Comparison of ENCODE assay signal across 18 cellular contexts in genomic region chr1:100622966-100623762, GRCh38.
DNase-seq lines count a peak whose midpoint lies in the region; ATAC-seq and TF ChIP-seq lines count a peak whose summit lies in the region.
"Had no signal": no experiment of that assay in that cellular context is flagged by ENCODE, and none has a peak within 500 bp of the region (broad histone marks: within the 10 kb centered on the region; RNA-seq: fewer than 3 reads in every experiment).

No MANE protein-coding gene starts in this region.

- CTCF ChIA-PET in AG04450 (lab: Charles Lee): interaction anchor here (0.6 to 2.5 kb wide), 6 partner anchors 9 to 268 kb away, joined by 3 to 15 read pairs (median 3); no protein-coding TSS in a partner anchor

- H3K27me3 ChIP-seq in AG04450 (ENCODE audit: control insufficient read depth, insufficient read depth, low read length) (no peaks in the 10 kb centered on the region), BE2C (no peaks in the 10 kb centered on the region; the same call in 1 of the 2 replicates)
- H3K27me3 ChIP-seq: tibial artery had no signal

- H3K4me3 ChIP-seq in AG04450 (ENCODE audit: low read depth, low read length): no peak overlapping the region
- no peak overlapping the region for H3K4me3 ChIP-seq in epithelial cell of esophagus (ENCODE audit: low read length)
- no peak overlapping the region for H3K4me3 ChIP-seq in BE2C (ENCODE audit: low read depth, low read length)
- H3K4me3 ChIP-seq: lung, tibial artery had no signal

- no peak for ATAC-seq in HG03039 (IDR thresholded peaks at IDR 0.05; ENCODE audit: unreplicated experiment)

- H3K9me3 Mint-ChIP-seq in nephron: no peaks in the 10 kb centered on the region
- no peaks in the 10 kb centered on the region for H3K9me3 Mint-ChIP-seq in glutamatergic neuron (ENCODE audit: unreplicated experiment)

- H3K4me1 ChIP-seq in BE2C: no peaks in the 10 kb centered on the region

- H3K27me3 Mint-ChIP-seq in nephron (ENCODE audit: low read depth): no peaks in the 10 kb centered on the region
- H3K27me3 Mint-ChIP-seq in glutamatergic neuron (ENCODE audit: unreplicated experiment): no peaks in the 10 kb centered on the region

- TF ChIP-seq CTCF in AG04450 (IDR thresholded peaks at IDR 0.05; ENCODE audit: low read depth, low read length) (no peak), epithelial cell of esophagus (IDR thresholded peaks at IDR 0.05; ENCODE audit: insufficient read depth, low read depth, low read length, missing control alignments) (no peak), nephron (IDR thresholded peaks at IDR 0.05; ENCODE audit: unreplicated experiment in 3 of 3) (no peak), BE2C (IDR thresholded peaks at IDR 0.05; ENCODE audit: low read depth, low read length) (no peak), glutamatergic neuron (IDR thresholded peaks at IDR 0.05; ENCODE audit: partially characterized antibody, unreplicated experiment) (no peak)

- H3K4me1 Mint-ChIP-seq in nephron (peaks cover 47% of the 10 kb centered on the region), glutamatergic neuron (ENCODE audit: low read depth, unreplicated experiment) (no peaks in the 10 kb centered on the region)

- H3K9me3 ChIP-seq in AG04450 (ENCODE audit: control insufficient read depth, insufficient read depth, low read length): no peaks in the 10 kb centered on the region
- H3K9me3 ChIP-seq in BE2C: no peaks in the 10 kb centered on the region
- H3K9me3 ChIP-seq: tibial artery had no signal

- peak overlapping the region; percentile 35 to 85 (median 47) for H3K27ac Mint-ChIP-seq in nephron
- no peak overlapping the region for H3K27ac Mint-ChIP-seq in glutamatergic neuron (ENCODE audit: unreplicated experiment)
- H3K27ac Mint-ChIP-seq: activated T-cell treated with anti-CD3 and anti-CD28 coated beads, Interleukin-2, amount 50 U/mL, for 72 hours; IgD-negative memory B cell had no signal

- peak overlapping the region; percentile 96 for H3K27ac ChIP-seq in AG04450 (ENCODE audit: low read depth, low read length)

- H3K36me3 Mint-ChIP-seq in nephron (ENCODE audit: low read depth) (no peaks in the 10 kb centered on the region), glutamatergic neuron (ENCODE audit: unreplicated experiment) (no peaks in the 10 kb centered on the region)
- H3K36me3 Mint-ChIP-seq: IgD-negative memory B cell had no signal

- H3K36me3 ChIP-seq in BE2C: no peaks in the 10 kb centered on the region
- H3K36me3 ChIP-seq: tibial artery had no signal

- POLR2A ChIA-PET in AG04450 (lab: Yijun Ruan, JAX): interaction anchor here (0.5 to 1.9 kb wide), 11 partner anchors 8 to 496 kb away, joined by 3 to 7 read pairs (median 4); no protein-coding TSS in a partner anchor

- H3K4me3 Mint-ChIP-seq in nephron (peak overlapping the region in 1 of 3 experiments; percentile 14), glutamatergic neuron (ENCODE audit: unreplicated experiment) (no peak overlapping the region)
- H3K4me3 Mint-ChIP-seq: activated T-cell treated with anti-CD3 and anti-CD28 coated beads, Interleukin-2, amount 50 U/mL, for 72 hours; IgD-negative memory B cell had no signal

- DNase-seq in AG04450 (ENCODE audit: low read depth, low spot score) (peak; percentile 80), LHCN-M2 (ENCODE audit: low read depth) (peak; percentile 73), epithelial cell of esophagus (ENCODE audit: low read depth) (peak; percentile 63), BE2C (no peak), NOMO-1 treated with dmso at 0.1 percent for 144 hours (lab: John Stamatoyannopoulos, UW; ENCODE audit: unreplicated experiment) (no peak), glutamatergic neuron (no peak)
- DNase-seq: activated CD4-positive, alpha-beta T cell treated with anti-CD3 and anti-CD28 coated beads for 4 hours; activated T-cell treated with anti-CD3 and anti-CD28 coated beads, Interleukin-2, amount 50 U/mL, for 72 hours; amniotic stem cell; DMS79; NCI-H1105; occipital lobe; T-helper 2 cell; tibial artery had no signal

Comparison
In these comparisons a context has a peak if more than half of its experiments do, and no peak if none do; other contexts are left out.
1. DNase-seq: peak in AG04450 (single experiment), LHCN-M2 (single experiment) and epithelial cell of esophagus (single experiment); none in BE2C (single experiment), NOMO-1 treated with dmso at 0.1 percent for 144 hours (single experiment) and glutamatergic neuron (single experiment).